ENCODE assay signal across 21 cellular contexts in the genomic region with DNA sequence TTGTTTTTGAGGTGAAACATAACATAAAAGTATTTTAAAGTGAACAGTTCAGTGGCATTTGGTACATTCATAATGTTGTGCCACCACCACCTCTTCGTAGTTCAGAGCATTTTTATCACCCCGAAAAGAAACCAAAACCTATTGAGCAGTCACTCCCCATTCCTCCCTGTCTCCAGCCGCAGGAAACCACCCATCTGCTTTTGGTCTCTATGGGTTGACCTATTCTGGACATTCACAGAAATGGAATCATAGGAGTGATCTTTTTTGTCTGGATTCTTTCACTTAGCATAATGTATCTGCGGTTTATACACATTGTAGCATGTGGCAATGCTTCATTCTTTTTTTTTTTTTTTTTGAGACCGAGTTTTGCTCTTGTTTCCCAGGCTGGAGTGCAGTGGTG.
DNase-seq lines count a peak whose midpoint lies in the region; TF ChIP-seq lines count a peak whose summit lies in the region.
"Had no signal": no experiment of that assay in that cellular context is flagged by ENCODE, and none has a peak within 500 bp of the region (broad histone marks: within the 10 kb centered on the region; RNA-seq: fewer than 3 reads in every experiment).

No MANE protein-coding gene starts in this region.

- DNase-seq in AG10803 (ENCODE audit: low read depth) (peak; percentile 23), MM.1S (peak; percentile 37), amniotic epithelial cell (ENCODE audit: low read depth) (peak; percentile 73), fibroblast of villous mesenchyme (ENCODE audit: low read depth) (peak; percentile 77), hippocampal formation (lab: John Stamatoyannopoulos, UW) (no peak), HEK293T (ENCODE audit: extremely low spot score) (no peak), coronary artery (ENCODE audit: low spot score) (no peak), NCI-H748 treated with DMSO at 0.1 percent for 48 hours (lab: John Stamatoyannopoulos, UW) (no peak)
- DNase-seq: 8988T; ACHN; C1 segment of cervical spinal cord; Caco-2; CD4-positive, CD25-positive, alpha-beta regulatory T cell; CD8-positive, alpha-beta T cell; DMS153; DND-41; EL; GDM1; GOT3 had no signal

- H3K27ac ChIP-seq in MM.1S (ENCODE audit: low read length) (no peak overlapping the region), coronary artery (no peak overlapping the region)
- H3K27ac ChIP-seq: A549 had no signal

- H3K9me2 ChIP-seq in MM.1S (replicated peaks; ENCODE audit: insufficient read depth, low read length): no peaks in the 10 kb centered on the region

- H2AFZ ChIP-seq in MM.1S (ENCODE audit: low read length): no peak overlapping the region

- H3K27me3 ChIP-seq in MM.1S (replicated peaks; ENCODE audit: insufficient read depth, low read length): no peaks in the 10 kb centered on the region

- TF ChIP-seq CTCF in AG10803 (conservative IDR thresholded peaks at IDR 0.05; ENCODE audit: low read length) (no peak), MM.1S (IDR thresholded peaks at IDR 0.05; ENCODE audit: low read length) (no peak), fibroblast of villous mesenchyme (IDR thresholded peaks at IDR 0.05; ENCODE audit: insufficient read depth, low read depth, low read length) (no peak), coronary artery (IDR thresholded peaks at IDR 0.05) (no peak)

- H4K20me1 ChIP-seq in MM.1S (ENCODE audit: insufficient read depth, low read length): no peaks in the 10 kb centered on the region

- H3F3A ChIP-seq in MM.1S (ENCODE audit: insufficient read depth, low read length): no peaks in the 10 kb centered on the region

- no peaks in the 10 kb centered on the region for H3K4me1 ChIP-seq in MM.1S (ENCODE audit: low read length)

- H3K4me3 ChIP-seq in AG10803 (ENCODE audit: low read length) (no peak overlapping the region), MM.1S (ENCODE audit: low read length) (peak overlapping the region; percentile 22; the same call in 1 of the 2 replicates), fibroblast of villous mesenchyme (ENCODE audit: low read depth, low read length) (peak overlapping the region; percentile 33), coronary artery (no peak overlapping the region)
- H3K4me3 ChIP-seq: A549, HAP-1 had no signal

- peak overlapping the region; percentile 18; the same call in 1 of the 2 replicates for H3K9ac ChIP-seq in MM.1S (ENCODE audit: low read length)

- POLR2A ChIA-PET in HEK293T (lab: Yijun Ruan, JAX): no interaction called here

- no peaks in the 10 kb centered on the region for H3K79me2 ChIP-seq in MM.1S (ENCODE audit: low read length)

- CTCF ChIA-PET in HEK293T (lab: Yijun Ruan, JAX): interaction anchor here (0.6 kb wide), 1 partner anchor 245 kb away, joined by 3 read pairs; no protein-coding TSS in a partner anchor

- peak overlapping the region; percentile 46 for H3K4me2 ChIP-seq in MM.1S (ENCODE audit: low read depth, low read length)
- H3K4me2 ChIP-seq: A549 had no signal

- H3K9me3 ChIP-seq in MM.1S (replicated peaks; ENCODE audit: insufficient read depth, low read length): no peaks in the 10 kb centered on the region
- H3K9me3 ChIP-seq: A549, Caco-2, HAP-1 had no signal

- H3K36me3 ChIP-seq in MM.1S (replicated peaks; ENCODE audit: insufficient read depth, low read length): no peaks in the 10 kb centered on the region
- H3K36me3 ChIP-seq: HAP-1 had no signal

TF ChIP-seq in HEK293T, 16 proteins besides CTCF, POLR2A, EP300 and RAD21:
- TF ChIP-seq ZNF384 (IDR thresholded peaks at IDR 0.05) (no peak), TARDBP (IDR thresholded peaks at IDR 0.05) (no peak), CTBP1 (IDR thresholded peaks at IDR 0.05; ENCODE audit: borderline replicate concordance) (no peak)

Comparison
In these comparisons a context has a peak if more than half of its experiments do, and no peak if none do; other contexts are left out.
1. DNase-seq: peak in AG10803 (single experiment), MM.1S (single experiment), amniotic epithelial cell (single experiment) and fibroblast of villous mesenchyme (single experiment); none in hippocampal formation (0 of 2), HEK293T (single experiment), coronary artery (single experiment) and NCI-H748 treated with DMSO at 0.1 percent for 48 hours (single experiment).
2. H3K4me3 ChIP-seq: peak in MM.1S (single experiment) and fibroblast of villous mesenchyme (single experiment); none in AG10803 (single experiment) and coronary artery (single experiment).